Comparison of ENCODE assay signal across 27 cellular contexts in the genomic region with DNA sequence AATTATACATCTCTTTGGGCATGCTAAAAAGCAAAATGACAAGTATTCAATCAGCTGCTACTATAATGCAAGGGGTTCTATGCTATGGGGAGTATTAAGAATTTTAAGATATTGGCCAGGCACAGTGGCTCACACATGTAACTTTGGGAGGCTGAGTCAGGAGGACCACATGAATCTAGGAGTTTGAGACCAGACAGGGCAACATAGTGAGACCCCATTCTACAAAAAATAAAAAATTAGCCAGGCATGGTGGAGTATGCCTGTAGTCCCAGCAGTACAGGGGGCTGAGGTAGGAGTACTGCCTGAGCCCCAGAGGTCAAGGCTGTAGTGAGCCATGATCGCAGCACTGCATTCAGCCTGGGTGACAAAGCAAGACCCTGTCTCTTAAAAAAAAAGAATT. TPM values are rescaled to one million over a fixed set of nuclear protein-coding genes. Genes with fewer than 3 reads are reported as not detected.
"Had no signal": no experiment of that assay in that cellular context is flagged by ENCODE, and none has a peak within 500 bp of the region (broad histone marks: within the 10 kb centered on the region; RNA-seq: fewer than 3 reads in every experiment).

No MANE protein-coding gene starts in this region.

- H3K27me3 ChIP-seq: ascending aorta, brain microvascular endothelial cell had no signal

- H3K9me3 ChIP-seq: ascending aorta had no signal

- H3K27ac ChIP-seq: ascending aorta, brain microvascular endothelial cell had no signal

- H3K4me3 Mint-ChIP-seq: activated CD4-positive, alpha-beta memory T cell treated with anti-CD3 and anti-CD28 coated beads, Interleukin-2, amount 10 ng/mL, durations not matched to agents 7 days and 5 days; activated CD4-positive, alpha-beta T cell treated with anti-CD3 and anti-CD28 coated beads, Interleukin-2, amount 10 ng/mL, durations not matched to agents 7 days and 5 days; activated naive CD4-positive, alpha-beta T cell treated with anti-CD3 and anti-CD28 coated beads, Interleukin-2, amount 10 ng/mL, durations not matched to agents 7 days and 5 days; activated naive CD8-positive, alpha-beta T cell treated with anti-CD3 and anti-CD28 coated beads, Interleukin-2, amount 10 ng/mL, durations not matched to agents 7 days and 5 days; activated T-cell treated with anti-CD3 and anti-CD28 coated beads, Interleukin-2, amount 50 U/mL, for 24 hours; activated T-cell treated with anti-CD3 and anti-CD28 coated beads, Interleukin-2, amount 50 U/mL, for 72 hours had no signal

- DNase-seq: activated CD4-positive, alpha-beta memory T cell treated with anti-CD3 and anti-CD28 coated beads, Interleukin-2, amount 10 ng/mL, durations not matched to agents 7 days and 5 days; activated CD4-positive, alpha-beta T cell treated with anti-CD3 and anti-CD28 coated beads for 1 hour; activated CD4-positive, alpha-beta T cell treated with anti-CD3 and anti-CD28 coated beads for 4 hours; activated CD4-positive, alpha-beta T cell treated with anti-CD3 and anti-CD28 coated beads, Interleukin-2, amount 10 ng/mL, durations not matched to agents 7 days and 5 days; activated CD4-positive, alpha-beta T cell treated with anti-CD3 and anti-CD28 coated beads, Interleukin-2, amount 50 U/mL, for 4 hours; activated CD8-positive, alpha-beta memory T cell treated with anti-CD3 and anti-CD28 coated beads, Interleukin-2, amount 50 U/mL, for 48 hours; activated gamma-delta T cell; activated naive CD4-positive, alpha-beta T cell; activated naive CD4-positive, alpha-beta T cell treated with anti-CD3 and anti-CD28 coated beads, Interleukin-2, amount 10 ng/mL, durations not matched to agents 7 days and 5 days; activated naive CD8-positive, alpha-beta T cell treated with anti-CD3 and anti-CD28 coated beads, Interleukin-2, amount 10 ng/mL, durations not matched to agents 7 days and 5 days; activated T-cell treated with anti-CD3 and anti-CD28 coated beads for 4 hours; activated T-cell treated with anti-CD3 and anti-CD28 coated beads, Interleukin-2, amount 50 U/mL, for 24 hours; activated T-cell treated with anti-CD3 and anti-CD28 coated beads, Interleukin-2, amount 50 U/mL, for 72 hours; brain microvascular endothelial cell; caudate nucleus; effector CD8-positive, alpha-beta T cell; foreskin fibroblast; head of caudate nucleus; T-helper 2 cell had no signal

- H3K4me3 ChIP-seq: ascending aorta had no signal

- H3K27ac Mint-ChIP-seq: activated CD4-positive, alpha-beta memory T cell treated with anti-CD3 and anti-CD28 coated beads, Interleukin-2, amount 10 ng/mL, durations not matched to agents 7 days and 5 days; activated CD4-positive, alpha-beta T cell treated with anti-CD3 and anti-CD28 coated beads, Interleukin-2, amount 10 ng/mL, durations not matched to agents 7 days and 5 days; activated naive CD4-positive, alpha-beta T cell treated with anti-CD3 and anti-CD28 coated beads, Interleukin-2, amount 10 ng/mL, durations not matched to agents 7 days and 5 days; activated naive CD4-positive, alpha-beta T cell treated with anti-CD3 and anti-CD28 coated beads, Interleukin-2, amount 50 U/mL, for 72 hours; activated naive CD8-positive, alpha-beta T cell treated with anti-CD3 and anti-CD28 coated beads, Interleukin-2, amount 10 ng/mL, durations not matched to agents 7 days and 5 days; activated T-cell treated with anti-CD3 and anti-CD28 coated beads, Interleukin-2, amount 50 U/mL, for 24 hours; activated T-cell treated with anti-CD3 and anti-CD28 coated beads, Interleukin-2, amount 50 U/mL, for 72 hours had no signal

- H3K9me3 Mint-ChIP-seq: activated CD4-positive, alpha-beta memory T cell treated with anti-CD3 and anti-CD28 coated beads, Interleukin-2, amount 10 ng/mL, durations not matched to agents 7 days and 5 days; activated CD4-positive, alpha-beta T cell treated with anti-CD3 and anti-CD28 coated beads, Interleukin-2, amount 10 ng/mL, durations not matched to agents 7 days and 5 days; activated naive CD4-positive, alpha-beta T cell treated with anti-CD3 and anti-CD28 coated beads, Interleukin-2, amount 10 ng/mL, durations not matched to agents 7 days and 5 days; activated naive CD4-positive, alpha-beta T cell treated with anti-CD3 and anti-CD28 coated beads, Interleukin-2, amount 50 U/mL, for 72 hours; activated naive CD8-positive, alpha-beta T cell treated with anti-CD3 and anti-CD28 coated beads, Interleukin-2, amount 10 ng/mL, durations not matched to agents 7 days and 5 days; activated T-cell treated with anti-CD3 and anti-CD28 coated beads, Interleukin-2, amount 50 U/mL, for 24 hours; activated T-cell treated with anti-CD3 and anti-CD28 coated beads, Interleukin-2, amount 50 U/mL, for 72 hours had no signal

- H3K4me1 Mint-ChIP-seq: activated CD4-positive, alpha-beta memory T cell treated with anti-CD3 and anti-CD28 coated beads, Interleukin-2, amount 10 ng/mL, durations not matched to agents 7 days and 5 days; activated CD4-positive, alpha-beta T cell treated with anti-CD3 and anti-CD28 coated beads, Interleukin-2, amount 10 ng/mL, durations not matched to agents 7 days and 5 days; activated naive CD4-positive, alpha-beta T cell treated with anti-CD3 and anti-CD28 coated beads, Interleukin-2, amount 10 ng/mL, durations not matched to agents 7 days and 5 days; activated naive CD8-positive, alpha-beta T cell treated with anti-CD3 and anti-CD28 coated beads, Interleukin-2, amount 10 ng/mL, durations not matched to agents 7 days and 5 days had no signal

- H3K36me3 ChIP-seq: ascending aorta, brain microvascular endothelial cell had no signal

- ATAC-seq: activated naive CD4-positive, alpha-beta T cell treated with anti-CD3 and anti-CD28 coated beads, Interleukin-2, amount 50 U/mL, for 72 hours; activated T-cell treated with anti-CD3 and anti-CD28 coated beads, Interleukin-2, amount 50 U/mL, for 72 hours; esophagus mucosa had no signal

- H3K36me3 Mint-ChIP-seq: activated naive CD4-positive, alpha-beta T cell treated with anti-CD3 and anti-CD28 coated beads, Interleukin-2, amount 10 ng/mL, durations not matched to agents 7 days and 5 days; activated naive CD4-positive, alpha-beta T cell treated with anti-CD3 and anti-CD28 coated beads, Interleukin-2, amount 50 U/mL, for 72 hours; activated naive CD8-positive, alpha-beta T cell treated with anti-CD3 and anti-CD28 coated beads, Interleukin-2, amount 10 ng/mL, durations not matched to agents 7 days and 5 days had no signal

RNA-seq across cellular contexts. Expression of a gene that starts 5.5 kb away (rescaled TPM):
- total RNA-seq: activated CD4-positive, alpha-beta memory T cell treated with anti-CD3 and anti-CD28 coated beads, Interleukin-2, amount 10 ng/mL, durations not matched to agents 7 days and 5 days; activated CD4-positive, alpha-beta T cell treated with anti-CD3 and anti-CD28 coated beads, Interleukin-2, amount 10 ng/mL, durations not matched to agents 7 days and 5 days; activated naive CD4-positive, alpha-beta T cell treated with anti-CD3 and anti-CD28 coated beads, Interleukin-2, amount 50 U/mL, for 72 hours; activated naive CD8-positive, alpha-beta T cell treated with anti-CD3 and anti-CD28 coated beads, Interleukin-2, amount 10 ng/mL, durations not matched to agents 7 days and 5 days; activated T-cell treated with anti-CD3 and anti-CD28 coated beads, Interleukin-2, amount 50 U/mL, for 72 hours; bronchial epithelial cell; chondrocyte; dermis microvascular lymphatic vessel endothelial cell; epithelial cell of proximal tubule; esophagus mucosa; T-helper 1 cell treated with Interleukin-12 subunit alpha and Interleukin-12 subunit beta and Interleukin-4 antibody, amounts not matched to agents 30 ng/mL and 1 ng/mL, for 36 hours had no signal
